Comparison of ENCODE assay signal across 8 cellular contexts in the genomic region with DNA sequence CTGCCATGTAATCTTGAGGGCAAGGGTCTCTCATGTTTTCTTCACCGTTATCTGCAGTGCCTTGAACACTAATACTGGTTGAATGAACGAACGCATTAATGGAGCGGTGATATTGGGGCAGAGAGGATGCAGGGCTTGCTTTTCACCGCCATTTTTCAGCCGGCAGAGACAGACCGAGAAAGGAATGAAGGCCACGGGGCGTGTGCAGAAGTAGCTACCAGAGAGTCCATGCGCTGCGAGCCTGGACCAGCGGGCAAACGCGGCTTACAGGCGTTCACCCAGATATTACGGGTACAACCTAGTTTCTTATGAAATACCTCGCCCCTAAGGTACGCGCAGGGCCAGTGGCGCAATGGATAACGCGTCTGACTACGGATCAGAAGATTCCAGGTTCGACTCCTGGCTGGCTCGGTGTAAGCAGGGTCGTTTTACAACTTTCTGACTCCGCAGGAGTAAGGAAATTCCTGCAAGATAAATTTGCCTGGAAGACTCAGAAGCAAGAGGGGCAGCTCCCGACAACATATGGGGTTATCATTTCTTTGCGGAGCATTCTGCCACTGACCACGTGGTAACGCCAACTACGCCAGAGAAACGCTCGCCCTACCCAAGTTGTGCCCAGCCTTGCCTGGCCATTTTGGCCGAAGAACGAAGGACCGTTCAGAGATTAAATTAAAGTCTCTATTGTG. TPM values are rescaled to one million over a fixed set of nuclear protein-coding genes. Genes with fewer than 3 reads are reported as not detected.
DNase-seq lines count a peak whose midpoint lies in the region; ATAC-seq and TF ChIP-seq lines count a peak whose summit lies in the region.

No MANE protein-coding gene starts in this region.

- TSS peak; percentile 89 for BruUV-seq in OCI-LY7 (replicated peaks; lab: Mats Ljungman, UMichigan)

- POLR2A ChIA-PET in OCI-LY7 (lab: Charles Lee): interaction anchor here (0.5 to 3.8 kb wide), 18 partner anchors 12 to 593 kb away, joined by 3 to 28 read pairs (median 4); a partner anchor contains a TSS

- intact Hi-C loops in OCI-LY7 (cut with micrococcal nuclease; ENCODE audit: unreplicated experiment): loop anchor here (1.0 to 5.0 kb wide), 7 partner anchors 16 to 320 kb away; a partner anchor contains a TSS

- peak overlapping the region; percentile 75 for H2AFZ ChIP-seq in OCI-LY7 (ENCODE audit: low read length)

- peak overlapping the region; percentile 95 to 100 (median 98) for H3K4me3 Mint-ChIP-seq in IgD-negative memory B cell

- peak overlapping the region; percentile 97 for H3K9ac ChIP-seq in muscle layer of colon (ENCODE audit: low read length)

- H3K4me1 Mint-ChIP-seq in IgD-negative memory B cell: peaks cover 45 to 46% (median 46%) of the 10 kb centered on the region in 3 donors

- H3K4me3 ChIP-seq in OCI-LY7 (ENCODE audit: low read depth, low read length, poor library complexity, severe bottlenecking): peak overlapping the region; percentile 97
- H3K4me3 ChIP-seq in esophagus (ENCODE audit: low read depth in 1 of 2, low read length in 2 of 2): peak overlapping the region; percentile 44 to 85
- H3K4me3 ChIP-seq in muscle layer of colon (ENCODE audit: low read depth in 1 of 2, low read length in 2 of 2): peak overlapping the region; percentile 63 to 76

- H3K36me3 Mint-ChIP-seq in IgD-negative memory B cell: peaks cover 3% of the 10 kb centered on the region

- TF ChIP-seq CTCF in OCI-LY7 (conservative IDR thresholded peaks at IDR 0.05; ENCODE audit: low read length): no peak

- CTCF ChIA-PET in OCI-LY7 (lab: Charles Lee; ENCODE audit: unreplicated experiment): no interaction called here

- peak; percentile 36 for ATAC-seq in GM21529 (IDR thresholded peaks at IDR 0.05; ENCODE audit: unreplicated experiment)

- H3K27me3 ChIP-seq in esophagus (ENCODE audit: control insufficient read depth in 1 of 2, insufficient read depth in 2 of 2, low read length in 2 of 2): no peaks in the 10 kb centered on the region
- H3K27me3 ChIP-seq in muscle layer of colon (ENCODE audit: control insufficient read depth in 1 of 2, insufficient read depth in 2 of 2, low read length in 2 of 2): no peaks in the 10 kb centered on the region

- H3K27ac ChIP-seq in OCI-LY7 (ENCODE audit: low read depth, low read length, poor library complexity, severe bottlenecking): peak overlapping the region; percentile 93
- peak overlapping the region; percentile 85 to 98 for H3K27ac ChIP-seq in esophagus (ENCODE audit: low read depth in 2 of 2, low read length in 1 of 2)
- peak overlapping the region; percentile 92 for H3K27ac ChIP-seq in muscle layer of colon (ENCODE audit: low read depth, low read length)

- H3K27me3 Mint-ChIP-seq in IgD-negative memory B cell: no peaks in the 10 kb centered on the region

- H3K27ac Mint-ChIP-seq in IgD-negative memory B cell: peak overlapping the region; percentile 98 to 99 (median 99)

- H3K4me1 ChIP-seq in OCI-LY7 (ENCODE audit: insufficient read depth, low read length, poor library complexity, severe bottlenecking) (peaks cover 69% of the 10 kb centered on the region), esophagus (ENCODE audit: control insufficient read depth in 2 of 2, insufficient read depth in 2 of 2, low read length in 1 of 2) (peaks cover 0 to 2% of the 10 kb centered on the region in 2 donors), muscle layer of colon (ENCODE audit: insufficient read depth, low read length) (peaks cover 23% of the 10 kb centered on the region)

- H3K9me3 ChIP-seq in OCI-LY7 (ENCODE audit: low read length): no peaks in the 10 kb centered on the region
- no peaks in the 10 kb centered on the region for H3K9me3 ChIP-seq in esophagus (ENCODE audit: control insufficient read depth in 2 of 2, insufficient read depth in 1 of 2, low read depth in 1 of 2, low read length in 1 of 2)
- H3K9me3 ChIP-seq in muscle layer of colon (ENCODE audit: low read length): no peaks in the 10 kb centered on the region

- DNase-seq in Caki2 (ENCODE audit: low read depth) (peak; percentile 95), OCI-LY7 (ENCODE audit: low spot score) (peak; percentile 91), activated T-cell treated with anti-CD3 and anti-CD28 coated beads for 48 hours (ENCODE audit: low read depth) (peak; percentile 89)
- peak; percentile 96 for DNase-seq in stimulated activated CD8-positive, alpha-beta memory T cell treated with anti-CD3 and anti-CD28 coated beads, Interleukin-4, amount 100 ng/mL, for 48 hours

- no peaks in the 10 kb centered on the region for H4K20me1 ChIP-seq in OCI-LY7 (ENCODE audit: insufficient read depth, low read length)

- H3K79me2 ChIP-seq in OCI-LY7 (ENCODE audit: insufficient read depth, low read depth, low read length): peaks cover 41% of the 10 kb centered on the region

- H3K36me3 ChIP-seq in OCI-LY7 (ENCODE audit: insufficient read depth, low read length) (peaks cover 31% of the 10 kb centered on the region), esophagus (ENCODE audit: control insufficient read depth in 2 of 2, insufficient read depth in 2 of 2, low read length in 1 of 2) (no peaks in the 10 kb centered on the region), muscle layer of colon (ENCODE audit: insufficient read depth, low read length) (peaks cover 7% of the 10 kb centered on the region)

- peak overlapping the region; percentile 80 for H3K4me2 ChIP-seq in OCI-LY7 (ENCODE audit: low read length)

- in situ Hi-C loops in Caki2 (cut with HindIII; ENCODE audit: low pct_unique_long_range_greater_than_20kb, low sequenced_read_pairs): loop anchor here (25.0 kb wide), 1 partner anchor 200 kb away; no protein-coding TSS in a partner anchor

- 0% methylated on average over 37 of the region's 37 CpGs for WGBS in esophagus, 2 donors

- H3K9me2 ChIP-seq in OCI-LY7 (ENCODE audit: insufficient read depth, low read length): no peaks in the 10 kb centered on the region

- H3K9me3 Mint-ChIP-seq in IgD-negative memory B cell: peaks cover 0 to 3% (median 0%) of the 10 kb centered on the region in 3 donors

RNA-seq across cellular contexts. Expression of a gene that starts 0.9 kb away (rescaled TPM):
- total RNA-seq in Caki2 (2014; rRNA removed; shearing (Covaris generic); ENCODE audit: low replicate concordance): 136 and 165 TPM in 2 replicates
- polyA plus RNA-seq in IgD-negative memory B cell (120 TPM), esophagus (10 to 100 TPM in 1 of 2 donors, 1 to 10 TPM in 1; 6.4 to 27.5 TPM)
- total RNA-seq in OCI-LY7 (2014; rRNA removed; shearing (Covaris generic)): 113 and 116 TPM in 2 replicates
- total RNA-seq in OCI-LY7 (2022): 104 and 113 TPM in 2 replicates

RNA-seq across cellular contexts. Expression of a gene that starts 37.2 kb away (rescaled TPM):
- 0.47 TPM in 1 of 2 replicates, not detected in the other for total RNA-seq in Caki2 (2014; rRNA removed; shearing (Covaris generic); ENCODE audit: low replicate concordance)
- polyA plus RNA-seq in IgD-negative memory B cell (3.7 TPM), esophagus (not detected)
- 0.25 and 0.36 TPM in 2 replicates for total RNA-seq in OCI-LY7 (2014; rRNA removed; shearing (Covaris generic))
- total RNA-seq in OCI-LY7 (2022): 1.0 and 1.1 TPM in 2 replicates

RNA-seq across cellular contexts. Expression of a gene that starts 59.5 kb away (rescaled TPM):
- total RNA-seq in Caki2 (2014; rRNA removed; shearing (Covaris generic); ENCODE audit: low replicate concordance): 24.0 and 36.6 TPM in 2 replicates
- polyA plus RNA-seq in IgD-negative memory B cell (44.0 TPM), esophagus (10 to 100 TPM in 1 of 2 donors, 1 to 10 TPM in 1; 7.9 to 17.8 TPM)
- 32.2 and 34.6 TPM in 2 replicates for total RNA-seq in OCI-LY7 (2014; rRNA removed; shearing (Covaris generic))
- 25.3 and 26.3 TPM in 2 replicates for total RNA-seq in OCI-LY7 (2022)

Comparison
In these comparisons a context has a peak if more than half of its experiments do, and no peak if none do; other contexts are left out.
1. Peak in every context shown above with its lines: DNase-seq, ATAC-seq, H3K4me3 ChIP-seq and H3K27ac ChIP-seq.